7 cellular contexts compared by ENCODE assay signal in genomic region chr5:77635073-77635472, GRCh38. TPM values are rescaled to one million over a fixed set of nuclear protein-coding genes. Genes with fewer than 3 reads are reported as not detected.
"Had no signal": no experiment of that assay in that cellular context is flagged by ENCODE, and none has a peak within 500 bp of the region (broad histone marks: within the 10 kb centered on the region; RNA-seq: fewer than 3 reads in every experiment).

No MANE protein-coding gene starts in this region.

- FAIRE-seq: H54, HTR-8/SVneo had no signal

- DNase-seq: GOT3, H9, HCEC 1CT, IMR-90 had no signal

- H3K4me3 Mint-ChIP-seq: H9 had no signal

- H3K27ac Mint-ChIP-seq: H9 had no signal

RNA-seq across cellular contexts. Expression of gene OTP, which starts 3.4 kb away (rescaled TPM):
- total RNA-seq: H9, HT-29, IMR-90 had no signal
- polyA plus RNA-seq: IMR-90 had no signal
